Comparison of ENCODE assay signal across 9 cellular contexts in the genomic region with DNA sequence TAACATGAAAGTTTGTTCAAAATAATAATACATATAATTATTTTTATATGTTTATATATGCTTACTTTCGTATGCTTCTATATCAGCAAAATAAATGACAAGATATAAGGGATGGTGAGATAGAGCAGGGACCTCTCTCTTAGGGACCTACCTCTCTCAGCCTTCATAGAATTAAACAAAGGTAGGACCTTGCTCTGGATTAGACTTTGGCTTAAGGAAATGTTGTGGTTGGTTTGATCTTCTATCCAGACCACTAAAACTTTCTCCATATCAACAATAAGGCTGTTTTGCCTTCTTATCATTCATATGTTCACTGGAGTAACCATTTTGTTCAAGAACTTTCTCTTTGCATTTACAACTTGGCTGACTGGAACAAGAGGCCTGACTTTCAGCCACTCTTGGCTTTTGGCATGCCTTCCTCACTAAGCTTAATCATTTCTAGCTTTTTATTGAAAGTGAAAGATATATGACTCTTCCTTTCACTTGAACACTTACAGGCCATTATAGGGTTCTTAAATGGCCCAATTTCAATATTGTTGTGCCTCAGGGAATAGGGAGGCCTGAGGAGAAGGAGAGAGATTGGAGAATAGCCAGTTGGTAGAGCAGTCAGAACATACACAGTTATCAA. TPM values are rescaled to one million over a fixed set of nuclear protein-coding genes. Genes with fewer than 3 reads are reported as not detected.
DNase-seq lines count a peak whose midpoint lies in the region; ATAC-seq and TF ChIP-seq lines count a peak whose summit lies in the region.
"Had no signal": no experiment of that assay in that cellular context is flagged by ENCODE, and none has a peak within 500 bp of the region (broad histone marks: within the 10 kb centered on the region; RNA-seq: fewer than 3 reads in every experiment).

No MANE protein-coding gene starts in this region.

- no peak for TF ChIP-seq CTCF in PC-3 (conservative IDR thresholded peaks at IDR 0.05; ENCODE audit: low read depth, low read length)

- intact Hi-C loops in PC-3 (cut with micrococcal nuclease): no loop called here

- DNase-seq in ACHN (peak; percentile 26), NCI-H2227 treated with DMSO at 0.1 percent for 48 hours (lab: John Stamatoyannopoulos, UW) (no peak), activated gamma-delta T cell (lab: John Stamatoyannopoulos, UW) (no peak), PC-3 (no peak), NCI-H1417 (lab: John Stamatoyannopoulos, UW) (no peak)
- DNase-seq: GM23248 had no signal

- peaks cover 33% of the 10 kb centered on the region for H3K79me2 ChIP-seq in PC-3 (ENCODE audit: low read length)

- no peak overlapping the region for H3K4me2 ChIP-seq in PC-3 (ENCODE audit: low read length)

- no peaks in the 10 kb centered on the region for H3K27me3 ChIP-seq in PC-3 (ENCODE audit: low read length)

- H3F3A ChIP-seq in PC-3 (ENCODE audit: low read length, unreplicated experiment): no peaks in the 10 kb centered on the region

- ATAC-seq in GM19025 (IDR thresholded peaks at IDR 0.05; ENCODE audit: low read depth, unreplicated experiment): peak; percentile 77
- peak; percentile 74 for ATAC-seq in HG02678 (IDR thresholded peaks at IDR 0.05; ENCODE audit: unreplicated experiment)
- ATAC-seq in HG03565 (IDR thresholded peaks at IDR 0.05; ENCODE audit: unreplicated experiment): peak; percentile 66
- ATAC-seq in PC-3: no peak

- CTCF ChIA-PET in PC-3 (lab: Charles Lee): no interaction called here

- no peak overlapping the region for H2AFZ ChIP-seq in PC-3 (ENCODE audit: low read length)
- H2AFZ ChIP-seq: GM23248 had no signal

- no peaks in the 10 kb centered on the region for H4K20me1 ChIP-seq in PC-3 (ENCODE audit: low read length)

- no peaks in the 10 kb centered on the region for H3K9me2 ChIP-seq in PC-3 (replicated peaks; ENCODE audit: low read length)

- in situ Hi-C loops in ACHN (cut with HindIII; ENCODE audit: low pct_ligation_motif_present, low pct_unique_long_range_greater_than_20kb, low sequenced_read_pairs): no loop called here

- H3K4me1 ChIP-seq in PC-3 (ENCODE audit: insufficient read depth, low read length): peaks cover 30% of the 10 kb centered on the region

- no peaks in the 10 kb centered on the region for H3K36me3 ChIP-seq in PC-3 (ENCODE audit: low read depth, low read length)

- POLR2A ChIA-PET in PC-3 (lab: Charles Lee; ENCODE audit: unreplicated experiment): no interaction called here

- no peak overlapping the region for H3K27ac ChIP-seq in PC-3 (ENCODE audit: low read length)
- H3K27ac ChIP-seq: GM23248 had no signal

- H3K4me3 ChIP-seq in PC-3 (ENCODE audit: low read length): no peak overlapping the region
- H3K4me3 ChIP-seq: GM23248 had no signal

- no TSS peak for BruUV-seq in PC-3 (replicated peaks; lab: Mats Ljungman, UMichigan)

- no peaks in the 10 kb centered on the region for H3K9me3 ChIP-seq in PC-3 (ENCODE audit: low read length)

- H3K9ac ChIP-seq in PC-3 (ENCODE audit: low read length): no peak overlapping the region
- H3K9ac ChIP-seq: GM23248 had no signal

RNA-seq across cellular contexts. Expression of gene FRRS1, which starts 14.4 kb away (rescaled TPM):
- total RNA-seq in PC-3 (2014; rRNA removed): 14.5 and 16.3 TPM in 2 replicates
